In genomic region chr22:20562607-20563463, GRCh38 we compare ENCODE assay signal across 19 cellular contexts. TPM values are rescaled to one million over a fixed set of nuclear protein-coding genes. Genes with fewer than 3 reads are reported as not detected.
A peak's percentile ranks its signal among the peaks of the same experiment; 100 is the strongest.
DNase-seq lines count a peak whose midpoint lies in the region; ATAC-seq and TF ChIP-seq lines count a peak whose summit lies in the region.
"Had no signal": no experiment of that assay in that cellular context is flagged by ENCODE, and none has a peak within 500 bp of the region (broad histone marks: within the 10 kb centered on the region; RNA-seq: fewer than 3 reads in every experiment).

No MANE protein-coding gene starts in this region.

- no peak for TF ChIP-seq CTCF in CD8-positive, alpha-beta T cell (IDR thresholded peaks at IDR 0.05)
- TF ChIP-seq CTCF in lower lobe of right lung (IDR thresholded peaks at IDR 0.05): no peak

- no peak overlapping the region for H3K4me3 ChIP-seq in CD8-positive, alpha-beta T cell (ENCODE audit: low read depth, low read length)
- H3K4me3 ChIP-seq in lower lobe of right lung: no peak overlapping the region
- H3K4me3 ChIP-seq: cardiac muscle cell, dorsolateral prefrontal cortex, HAP-1, left lung, mucosa of descending colon had no signal

- H3K27ac Mint-ChIP-seq in activated CD4-positive, alpha-beta T cell treated with anti-CD3 and anti-CD28 coated beads for 36 hours: peak overlapping the region; percentile 61
- H3K27ac Mint-ChIP-seq in CD8-positive, alpha-beta T cell: peak overlapping the region; percentile 91
- H3K27ac Mint-ChIP-seq in activated CD4-positive, alpha-beta memory T cell treated with anti-CD3 and anti-CD28 coated beads for 36 hours: peak overlapping the region; percentile 78
- peak overlapping the region in 9 of 10 donors; percentile 24 to 99 (median 90) for H3K27ac Mint-ChIP-seq in naive thymus-derived CD8-positive, alpha-beta T cell
- H3K27ac Mint-ChIP-seq: B cell had no signal

- H3K4me1 ChIP-seq in CD8-positive, alpha-beta T cell (ENCODE audit: insufficient read depth, low read length): peaks cover 67% of the 10 kb centered on the region
- H3K4me1 ChIP-seq in lower lobe of right lung: peaks cover 36% of the 10 kb centered on the region

- peaks cover 11% of the 10 kb centered on the region for H3K9me3 Mint-ChIP-seq in activated CD4-positive, alpha-beta T cell treated with anti-CD3 and anti-CD28 coated beads for 36 hours (ENCODE audit: low read depth)
- H3K9me3 Mint-ChIP-seq in CD8-positive, alpha-beta T cell: peaks cover 9% of the 10 kb centered on the region
- peaks cover 11% of the 10 kb centered on the region for H3K9me3 Mint-ChIP-seq in activated CD4-positive, alpha-beta memory T cell treated with anti-CD3 and anti-CD28 coated beads for 36 hours
- peaks cover 5 to 15% (median 9%) of the 10 kb centered on the region in 9 donors for H3K9me3 Mint-ChIP-seq in naive thymus-derived CD8-positive, alpha-beta T cell

- no peak overlapping the region for H3K4me3 Mint-ChIP-seq in activated CD4-positive, alpha-beta T cell treated with anti-CD3 and anti-CD28 coated beads for 36 hours
- H3K4me3 Mint-ChIP-seq in CD8-positive, alpha-beta T cell: no peak overlapping the region
- no peak overlapping the region for H3K4me3 Mint-ChIP-seq in activated CD4-positive, alpha-beta memory T cell treated with anti-CD3 and anti-CD28 coated beads for 36 hours
- peak overlapping the region in 1 of 10 donors; percentile 7 for H3K4me3 Mint-ChIP-seq in naive thymus-derived CD8-positive, alpha-beta T cell
- H3K4me3 Mint-ChIP-seq: B cell had no signal

- H3K36me3 Mint-ChIP-seq in activated CD4-positive, alpha-beta T cell treated with anti-CD3 and anti-CD28 coated beads for 36 hours (ENCODE audit: low read depth): peaks cover 74% of the 10 kb centered on the region
- peaks cover 76% of the 10 kb centered on the region for H3K36me3 Mint-ChIP-seq in CD8-positive, alpha-beta T cell
- peaks cover 62% of the 10 kb centered on the region for H3K36me3 Mint-ChIP-seq in activated CD4-positive, alpha-beta memory T cell treated with anti-CD3 and anti-CD28 coated beads for 36 hours
- peaks cover 11 to 74% (median 38%) of the 10 kb centered on the region in 3 donors for H3K36me3 Mint-ChIP-seq in naive thymus-derived CD8-positive, alpha-beta T cell

- peaks cover 62% of the 10 kb centered on the region for H3K4me1 Mint-ChIP-seq in activated CD4-positive, alpha-beta T cell treated with anti-CD3 and anti-CD28 coated beads for 36 hours
- H3K4me1 Mint-ChIP-seq in CD8-positive, alpha-beta T cell (ENCODE audit: low read depth): peaks cover 78% of the 10 kb centered on the region
- H3K4me1 Mint-ChIP-seq in activated CD4-positive, alpha-beta memory T cell treated with anti-CD3 and anti-CD28 coated beads for 36 hours (ENCODE audit: low read depth): peaks cover 62% of the 10 kb centered on the region
- peaks cover 37 to 82% (median 80%) of the 10 kb centered on the region in 4 donors for H3K4me1 Mint-ChIP-seq in naive thymus-derived CD8-positive, alpha-beta T cell

- DNase-seq in activated CD4-positive, alpha-beta T cell treated with anti-CD3 and anti-CD28 coated beads for 36 hours: no peak
- no peak for DNase-seq in activated CD4-positive, alpha-beta T cell treated with anti-CD3 and anti-CD28 coated beads for 1 hour
- DNase-seq in CD8-positive, alpha-beta T cell: no peak
- no peak for DNase-seq in activated CD4-positive, alpha-beta memory T cell treated with anti-CD3 and anti-CD28 coated beads for 36 hours
- no peak for DNase-seq in naive thymus-derived CD8-positive, alpha-beta T cell
- no peak for DNase-seq in lower lobe of right lung
- DNase-seq in NCI-H187 treated with DMSO at 0.1 percent for 48 hours (lab: John Stamatoyannopoulos, UW): no peak
- no peak for DNase-seq in NCI-H1436 treated with DMSO at 0.1 percent for 48 hours (lab: John Stamatoyannopoulos, UW)
- DNase-seq: amygdala; Kasumi-1; left lung; mucosa of descending colon; NCI-H1092 treated with DMSO at 0.1 percent for 48 hours; NCI-H524 treated with DMSO at 0.1 percent for 48 hours; stimulated activated CD4-positive, alpha-beta T cell treated with anti-CD3 and anti-CD28 coated beads, Interleukin-4, amount 100 ng/mL, for 4 hours had no signal

- peaks cover 23% of the 10 kb centered on the region for H3K36me3 ChIP-seq in CD8-positive, alpha-beta T cell (ENCODE audit: insufficient read depth, low read length)
- peaks cover 83% of the 10 kb centered on the region for H3K36me3 ChIP-seq in lower lobe of right lung

- H3K27me3 ChIP-seq in CD8-positive, alpha-beta T cell (ENCODE audit: insufficient read depth, low read length): no peaks in the 10 kb centered on the region
- H3K27me3 ChIP-seq in lower lobe of right lung (ENCODE audit: low read depth): no peaks in the 10 kb centered on the region
- H3K27me3 ChIP-seq: cardiac muscle cell, dorsolateral prefrontal cortex, left lung had no signal

- H3K9me3 ChIP-seq in CD8-positive, alpha-beta T cell (ENCODE audit: low read length): no peaks in the 10 kb centered on the region
- no peaks in the 10 kb centered on the region for H3K9me3 ChIP-seq in lower lobe of right lung
- H3K9me3 ChIP-seq: HAP-1, left lung, mucosa of descending colon had no signal

- ATAC-seq in activated CD4-positive, alpha-beta T cell treated with anti-CD3 and anti-CD28 coated beads for 36 hours: peak; percentile 40
- ATAC-seq in CD8-positive, alpha-beta T cell: no peak
- ATAC-seq in naive thymus-derived CD8-positive, alpha-beta T cell: no peak
- no peak for ATAC-seq in lower lobe of right lung
- ATAC-seq: left lung, mucosa of descending colon had no signal

- POLR2A ChIA-PET in activated CD4-positive, alpha-beta T cell treated with anti-CD3 and anti-CD28 coated beads for 36 hours (lab: Charles Lee): interaction anchor here (1.0 kb wide), 1 partner anchor 55 kb away, joined by 6 read pairs; no protein-coding TSS in a partner anchor
- POLR2A ChIA-PET in CD8-positive, alpha-beta T cell (lab: Charles Lee): interaction anchor here (0.5 to 10.1 kb wide), 5 partner anchors 9 to 46 kb away, joined by 3 to 308 read pairs (median 4); no protein-coding TSS in a partner anchor
- POLR2A ChIA-PET in activated CD4-positive, alpha-beta memory T cell treated with anti-CD3 and anti-CD28 coated beads for 36 hours (lab: Charles Lee): interaction anchor here (0.7 to 6.4 kb wide), 4 partner anchors 12 to 54 kb away, joined by 3 to 47 read pairs (median 6); no protein-coding TSS in a partner anchor
- POLR2A ChIA-PET in naive thymus-derived CD8-positive, alpha-beta T cell (lab: Charles Lee): interaction anchor here (0.5 to 16.8 kb wide), 7 partner anchors 10 to 101 kb away, joined by 3 to 796 read pairs (median 3); partner anchors contain the start of gene MED15

- H3K27ac ChIP-seq in CD8-positive, alpha-beta T cell (ENCODE audit: low read depth, low read length): no peak overlapping the region
- no peak overlapping the region for H3K27ac ChIP-seq in lower lobe of right lung
- H3K27ac ChIP-seq: cardiac muscle cell, left lung had no signal

- H3K27me3 Mint-ChIP-seq in activated CD4-positive, alpha-beta T cell treated with anti-CD3 and anti-CD28 coated beads for 36 hours: no peaks in the 10 kb centered on the region
- H3K27me3 Mint-ChIP-seq in CD8-positive, alpha-beta T cell (ENCODE audit: low read depth): no peaks in the 10 kb centered on the region
- H3K27me3 Mint-ChIP-seq in activated CD4-positive, alpha-beta memory T cell treated with anti-CD3 and anti-CD28 coated beads for 36 hours: no peaks in the 10 kb centered on the region
- H3K27me3 Mint-ChIP-seq in naive thymus-derived CD8-positive, alpha-beta T cell: no peaks in the 10 kb centered on the region
- H3K27me3 Mint-ChIP-seq: B cell had no signal

- intact Hi-C loops in activated CD4-positive, alpha-beta T cell treated with anti-CD3 and anti-CD28 coated beads for 36 hours (cut with DNase I, micrococcal nuclease): loop anchor here (2.0 to 10.0 kb wide), 2 partner anchors 54 to 138 kb away; no protein-coding TSS in a partner anchor
- intact Hi-C loops in CD8-positive, alpha-beta T cell (cut with DNase I, micrococcal nuclease): no loop called here
- intact Hi-C loops in activated CD4-positive, alpha-beta memory T cell treated with anti-CD3 and anti-CD28 coated beads for 36 hours (cut with micrococcal nuclease): loop anchor here (1.0 to 2.0 kb wide), 2 partner anchors 12 to 54 kb away; no protein-coding TSS in a partner anchor
- intact Hi-C loops in lower lobe of right lung (cut with DNase I): no loop called here

- CTCF ChIA-PET in activated CD4-positive, alpha-beta T cell treated with anti-CD3 and anti-CD28 coated beads for 36 hours (lab: Charles Lee): interaction anchor here (1.1 to 13.1 kb wide), 5 partner anchors 8 to 137 kb away, joined by 3 to 185 read pairs (median 8); partner anchors contain the start of gene MED15
- CTCF ChIA-PET in CD8-positive, alpha-beta T cell (lab: Charles Lee): interaction anchor here (1.0 to 16.0 kb wide), 11 partner anchors 12 to 99 kb away, joined by 3 to 382 read pairs (median 6); partner anchors contain the start of gene MED15
- CTCF ChIA-PET in activated CD4-positive, alpha-beta memory T cell treated with anti-CD3 and anti-CD28 coated beads for 36 hours (lab: Charles Lee): interaction anchor here (0.7 to 11.7 kb wide), 15 partner anchors 8 to 324 kb away, joined by 3 to 292 read pairs (median 4); partner anchors contain the start of gene MED15

RNA-seq across cellular contexts. Expression of gene MED15, which starts 55.4 kb away (rescaled TPM):
- 100 to 1,000 TPM in 1 of 2 experiments, 10 to 100 TPM in 1; 84.4 to 107 TPM for total RNA-seq in activated CD4-positive, alpha-beta T cell treated with anti-CD3 and anti-CD28 coated beads for 36 hours
- 100 to 1,000 TPM; 316 TPM for total RNA-seq in CD8-positive, alpha-beta T cell
- total RNA-seq in activated CD4-positive, alpha-beta memory T cell treated with anti-CD3 and anti-CD28 coated beads for 36 hours: 10 to 100 TPM; 93.3 to 97.4 TPM
- total RNA-seq in naive thymus-derived CD8-positive, alpha-beta T cell: 100 to 1,000 TPM; 308 to 327 TPM
- 10 to 100 TPM; 25.4 to 85.2 (median 38.2) TPM for polyA plus RNA-seq in naive thymus-derived CD8-positive, alpha-beta T cell
- 105 TPM for total RNA-seq in lower lobe of right lung

Comparison
In these comparisons a context has a peak if more than half of its experiments do, and no peak if none do; other contexts are left out.
1. intact Hi-C loops: an anchor here in activated CD4-positive, alpha-beta T cell treated with anti-CD3 and anti-CD28 coated beads for 36 hours (2.0 to 10.0 kb wide) and activated CD4-positive, alpha-beta memory T cell treated with anti-CD3 and anti-CD28 coated beads for 36 hours (1.0 to 2.0 kb wide); none called in CD8-positive, alpha-beta T cell and lower lobe of right lung.